ENCODE assay signal across 13 cellular contexts in genomic region chr11:13303668-13304649, GRCh38. TPM values are rescaled to one million over a fixed set of nuclear protein-coding genes. Genes with fewer than 3 reads are reported as not detected.
DNase-seq lines count a peak whose midpoint lies in the region; ATAC-seq, FAIRE-seq and TF ChIP-seq lines count a peak whose summit lies in the region.
"Had no signal": no experiment of that assay in that cellular context is flagged by ENCODE, and none has a peak within 500 bp of the region (broad histone marks: within the 10 kb centered on the region; RNA-seq: fewer than 3 reads in every experiment).

No MANE protein-coding gene starts in this region.

- H3K9me3 ChIP-seq in BLaER1 treated with 17β-estradiol and CSF1 and Interleukin-3, amounts not matched to agents 10 nM and 100 nM (replicated peaks in 1 of 11) = peaks cover 0 to 30% (median 17%) of the 10 kb centered on the region in 11 experiments; a peak in 15 of 22 replicates
- no peaks in the 10 kb centered on the region for H3K9me3 ChIP-seq in PC-3 (ENCODE audit: low read length)
- H3K9me3 ChIP-seq: colonic mucosa had no signal

- CTCF ChIA-PET in PC-3 (lab: Charles Lee) = interaction anchor here (0.5 kb wide), 1 partner anchor 78 kb away, joined by 3 read pairs; no protein-coding TSS in a partner anchor

- peaks cover 19 to 90% (median 45%) of the 10 kb centered on the region in 10 experiments for H3K4me1 ChIP-seq in BLaER1 treated with 17β-estradiol and CSF1 and Interleukin-3, amounts not matched to agents 10 nM and 100 nM
- no peaks in the 10 kb centered on the region for H3K4me1 ChIP-seq in PC-3 (ENCODE audit: insufficient read depth, low read length)
- H3K4me1 ChIP-seq: colonic mucosa had no signal

- DNase-seq in GM19239 (ENCODE audit: insufficient read length, low spot score) (no peak), SKM-1 treated with dmso at 0.1 percent for 144 hours (lab: John Stamatoyannopoulos, UW; ENCODE audit: unreplicated experiment) (peak; percentile 87), left lobe of liver (ENCODE audit: low spot score) (no peak), GM19240 (ENCODE audit: insufficient read length, low spot score) (no peak), PC-3 (no peak), SW480 (ENCODE audit: low spot score) (no peak)
- DNase-seq: activated effector memory CD4-positive, alpha-beta T cell treated with anti-CD3 and anti-CD28 coated beads, Interleukin-2, amount 50 U/mL, for 16 hours; colonic mucosa; IMR-90; mesenchymal stem cell; stimulated activated CD8-positive, alpha-beta memory T cell treated with anti-CD3 and anti-CD28 coated beads, Interleukin-4, amount 100 ng/mL, for 48 hours had no signal

- peaks cover 43 to 99% (median 78%) of the 10 kb centered on the region in 11 experiments; a peak in 19 of 22 replicates for H4K20me1 ChIP-seq in BLaER1 treated with 17β-estradiol and CSF1 and Interleukin-3, amounts not matched to agents 10 nM and 100 nM
- no peaks in the 10 kb centered on the region for H4K20me1 ChIP-seq in PC-3 (ENCODE audit: low read length)

- peak overlapping the region in 1 of 11 experiments; percentile 18; a peak in 1 of 22 replicates for H3K9ac ChIP-seq in BLaER1 treated with 17β-estradiol and CSF1 and Interleukin-3, amounts not matched to agents 10 nM and 100 nM
- no peak overlapping the region for H3K9ac ChIP-seq in PC-3 (ENCODE audit: low read length)

- BruUV-seq in PC-3 (replicated peaks; lab: Mats Ljungman, UMichigan) = no TSS peak

- H3K4me2 ChIP-seq in BLaER1 treated with 17β-estradiol and CSF1 and Interleukin-3, amounts not matched to agents 10 nM and 100 nM = peak overlapping the region; percentile 11 to 83 (median 53); a peak in 21 of 22 replicates
- no peak overlapping the region for H3K4me2 ChIP-seq in PC-3 (ENCODE audit: low read length)

- H3K79me2 ChIP-seq in PC-3 (ENCODE audit: low read length) = no peaks in the 10 kb centered on the region

- peaks cover under 1 to 37% (median 14%) of the 10 kb centered on the region in 11 experiments; a peak in 11 of 22 replicates for H3K36me3 ChIP-seq in BLaER1 treated with 17β-estradiol and CSF1 and Interleukin-3, amounts not matched to agents 10 nM and 100 nM
- no peaks in the 10 kb centered on the region for H3K36me3 ChIP-seq in PC-3 (ENCODE audit: low read depth, low read length)
- H3K36me3 ChIP-seq: colonic mucosa had no signal

- no peak for TF ChIP-seq CTCF in PC-3 (conservative IDR thresholded peaks at IDR 0.05; ENCODE audit: low read depth, low read length)

- intact Hi-C loops in PC-3 (cut with micrococcal nuclease) = no loop called here

- H3K27ac ChIP-seq in BLaER1 treated with 17β-estradiol and CSF1 and Interleukin-3, amounts not matched to agents 10 nM and 100 nM = peak overlapping the region; percentile 0 to 62 (median 50); a peak in 18 of 22 replicates
- no peak overlapping the region for H3K27ac ChIP-seq in PC-3 (ENCODE audit: low read length)
- H3K27ac ChIP-seq: colonic mucosa had no signal

- ATAC-seq in left lobe of liver (peak; percentile 16), PC-3 (no peak), HG03342 (IDR thresholded peaks at IDR 0.05; ENCODE audit: unreplicated experiment) (no peak)

- H3F3A ChIP-seq in PC-3 (ENCODE audit: low read length, unreplicated experiment) = no peaks in the 10 kb centered on the region

- peak overlapping the region in 3 of 10 experiments; percentile 1 to 37 (median 15); a peak in 3 of 20 replicates for H3K4me3 ChIP-seq in BLaER1 treated with 17β-estradiol and CSF1 and Interleukin-3, amounts not matched to agents 10 nM and 100 nM
- H3K4me3 ChIP-seq in PC-3 (ENCODE audit: low read length) = no peak overlapping the region
- H3K4me3 ChIP-seq: colonic mucosa had no signal

- POLR2A ChIA-PET in PC-3 (lab: Charles Lee; ENCODE audit: unreplicated experiment) = no interaction called here

- FAIRE-seq in GM19239 (lab: Jason Lieb, UNC) = peak; percentile 61

- no peak overlapping the region for H2AFZ ChIP-seq in PC-3 (ENCODE audit: low read length)

- H3K9me2 ChIP-seq in PC-3 (replicated peaks; ENCODE audit: low read length) = no peaks in the 10 kb centered on the region

- H3K27me3 ChIP-seq in BLaER1 treated with 17β-estradiol and CSF1 and Interleukin-3, amounts not matched to agents 10 nM and 100 nM = no peaks in the 10 kb centered on the region
- H3K27me3 ChIP-seq in PC-3 (ENCODE audit: low read length) = no peaks in the 10 kb centered on the region
- H3K27me3 ChIP-seq: colonic mucosa had no signal

RNA-seq across cellular contexts. Expression of gene BMAL1, which starts 26.4 kb away (rescaled TPM):
- total RNA-seq in left lobe of liver (37.0 TPM), PC-3 (2014; rRNA removed) (4.7 and 10.9 TPM in 2 replicates)
